Comparison of ENCODE assay signal across 26 cellular contexts in genomic region chr1:177132141-177132540, GRCh38. TPM values are rescaled to one million over a fixed set of nuclear protein-coding genes. Genes with fewer than 3 reads are reported as not detected.
"Had no signal": no experiment of that assay in that cellular context is flagged by ENCODE, and none has a peak within 500 bp of the region (broad histone marks: within the 10 kb centered on the region; RNA-seq: fewer than 3 reads in every experiment).

No MANE protein-coding gene starts in this region.

- H3K27me3 ChIP-seq: colonic mucosa, dorsolateral prefrontal cortex, esophagus muscularis mucosa, esophagus squamous epithelium, gastrocnemius medialis, gastroesophageal sphincter had no signal

- H3K4me1 ChIP-seq: colonic mucosa, esophagus squamous epithelium, foreskin keratinocyte, gastrocnemius medialis, gastroesophageal sphincter, heart left ventricle, heart right ventricle had no signal

- H3K9me3 Mint-ChIP-seq: dendritic cell treated with granulocyte-macrophage colony-stimulating factor and Interleukin-4, amounts not matched to agents 40 ng/mL and 50 ng/mL, for 4 days; endodermal cell had no signal

- ATAC-seq: effector memory CD8-positive, alpha-beta T cell; esophagus mucosa; foreskin keratinocyte; gastrocnemius medialis; gastroesophageal sphincter; heart left ventricle; heart right ventricle had no signal

- H3K4me3 ChIP-seq: colonic mucosa, coronary artery, dorsolateral prefrontal cortex, esophagus muscularis mucosa, esophagus squamous epithelium, gastrocnemius medialis, gastroesophageal sphincter, heart left ventricle, heart right ventricle had no signal

- H3K36me3 ChIP-seq: colonic mucosa, esophagus muscularis mucosa, esophagus squamous epithelium, gastrocnemius medialis, gastroesophageal sphincter, heart left ventricle, heart right ventricle had no signal

- H3K27ac ChIP-seq: colonic mucosa, coronary artery, epithelial cell of prostate, esophagus muscularis mucosa, esophagus squamous epithelium, foreskin keratinocyte, gastrocnemius medialis, gastroesophageal sphincter, heart left ventricle, heart right ventricle had no signal

- H3K27me3 Mint-ChIP-seq: dendritic cell treated with granulocyte-macrophage colony-stimulating factor and Interleukin-4, amounts not matched to agents 40 ng/mL and 50 ng/mL, for 4 days; effector memory CD8-positive, alpha-beta T cell had no signal

- H3K9me3 ChIP-seq: colonic mucosa, esophagus muscularis mucosa, esophagus squamous epithelium, gastrocnemius medialis, gastroesophageal sphincter, heart left ventricle, heart right ventricle had no signal

- H3K4me3 Mint-ChIP-seq: dendritic cell treated with granulocyte-macrophage colony-stimulating factor and Interleukin-4, amounts not matched to agents 40 ng/mL and 50 ng/mL, for 4 days; effector memory CD8-positive, alpha-beta T cell; endodermal cell had no signal

- H3K27ac Mint-ChIP-seq: dendritic cell treated with granulocyte-macrophage colony-stimulating factor and Interleukin-4, amounts not matched to agents 40 ng/mL and 50 ng/mL, for 4 days; effector memory CD8-positive, alpha-beta T cell; endodermal cell had no signal

- DNase-seq: colonic mucosa; cortex of kidney; dermis blood vessel endothelial cell; dorsolateral prefrontal cortex; effector CD4-positive, alpha-beta T cell; effector CD8-positive, alpha-beta T cell; effector memory CD4-positive, alpha-beta T cell; effector memory CD8-positive, alpha-beta T cell; erythroblast; esophagus squamous epithelium; foreskin fibroblast; foreskin keratinocyte; foreskin melanocyte; gastrocnemius medialis; glutamatergic neuron; head of caudate nucleus; heart left ventricle; heart right ventricle had no signal

RNA-seq across cellular contexts. Expression of gene ASTN1, which starts 32.4 kb away (rescaled TPM):
- polyA plus RNA-seq: foreskin keratinocyte had no signal

RNA-seq across cellular contexts. Expression of gene BRINP2, which starts 38.6 kb away (rescaled TPM):
- polyA plus RNA-seq: endothelial cell of umbilical vein had no signal
